Comparison of ENCODE assay signal across 1 cellular context in genomic region chr18:76399613-76400391, GRCh38.
TF ChIP-seq lines count a peak whose summit lies in the region.

No MANE protein-coding gene starts in this region.

TF ChIP-seq in HEK293, 187 proteins besides CTCF, POLR2A, EP300 and RAD21 (continued from another document):
- TF ChIP-seq, protein P1, sequence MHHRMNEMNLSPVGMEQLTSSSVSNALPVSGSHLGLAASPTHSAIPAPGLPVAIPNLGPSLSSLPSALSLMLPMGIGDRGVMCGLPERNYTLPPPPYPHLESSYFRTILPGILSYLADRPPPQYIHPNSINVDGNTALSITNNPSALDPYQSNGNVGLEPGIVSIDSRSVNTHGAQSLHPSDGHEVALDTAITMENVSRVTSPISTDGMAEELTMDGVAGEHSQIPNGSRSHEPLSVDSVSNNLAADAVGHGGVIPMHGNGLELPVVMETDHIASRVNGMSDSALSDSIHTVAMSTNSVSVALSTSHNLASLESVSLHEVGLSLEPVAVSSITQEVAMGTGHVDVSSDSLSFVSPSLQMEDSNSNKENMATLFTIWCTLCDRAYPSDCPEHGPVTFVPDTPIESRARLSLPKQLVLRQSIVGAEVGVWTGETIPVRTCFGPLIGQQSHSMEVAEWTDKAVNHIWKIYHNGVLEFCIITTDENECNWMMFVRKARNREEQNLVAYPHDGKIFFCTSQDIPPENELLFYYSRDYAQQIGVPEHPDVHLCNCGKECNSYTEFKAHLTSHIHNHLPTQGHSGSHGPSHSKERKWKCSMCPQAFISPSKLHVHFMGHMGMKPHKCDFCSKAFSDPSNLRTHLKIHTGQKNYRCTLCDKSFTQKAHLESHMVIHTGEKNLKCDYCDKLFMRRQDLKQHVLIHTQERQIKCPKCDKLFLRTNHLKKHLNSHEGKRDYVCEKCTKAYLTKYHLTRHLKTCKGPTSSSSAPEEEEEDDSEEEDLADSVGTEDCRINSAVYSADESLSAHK (tag by site-specific recombination; IDR thresholded peaks at IDR 0.05): 0 out of 2 replicates have a peak, but pooled peaks have one; percentile 28
- TF ChIP-seq ZNF544 (tag by site-specific recombination; IDR thresholded peaks at IDR 0.05): no peak
- TF ChIP-seq GLIS1 (tag by site-specific recombination; IDR thresholded peaks at IDR 0.05): peak; percentile 25; the same call in 1 of the 2 replicates
- 0 out of 2 replicates have a peak, but pooled peaks have one; percentile 28 for TF ChIP-seq KLF1 (tag by site-specific recombination; IDR thresholded peaks at IDR 0.05)
- no peak for TF ChIP-seq ZNF510 (tag by site-specific recombination; IDR thresholded peaks at IDR 0.05; ENCODE audit: insufficient replicate concordance)
- TF ChIP-seq ZNF148 (tag by site-specific recombination; IDR thresholded peaks at IDR 0.05; ENCODE audit: borderline replicate concordance): no peak
